In genomic region chr2:171253279-171253678, GRCh38 we compare ENCODE assay signal across 22 cellular contexts.
"Had no signal": no experiment of that assay in that cellular context is flagged by ENCODE, and none has a peak within 500 bp of the region (broad histone marks: within the 10 kb centered on the region; RNA-seq: fewer than 3 reads in every experiment).

No MANE protein-coding gene starts in this region.

- H3K27me3 ChIP-seq: brain microvascular endothelial cell had no signal

- H3K4me3 ChIP-seq: SK-N-MC had no signal

- H3K36me3 ChIP-seq: brain microvascular endothelial cell had no signal

- FAIRE-seq: TTC549 had no signal

- H3K27ac ChIP-seq: brain microvascular endothelial cell, SK-N-MC had no signal

- DNase-seq: activated CD4-positive, alpha-beta memory T cell treated with anti-CD3 and anti-CD28 coated beads, Interleukin-2, amount 10 ng/mL, durations not matched to agents 7 days and 5 days; activated CD4-positive, alpha-beta T cell treated with anti-CD3 and anti-CD28 coated beads, Interleukin-2, amount 10 ng/mL, durations not matched to agents 7 days and 5 days; activated CD4-positive, CD25-positive, alpha-beta regulatory T cell; activated gamma-delta T cell; activated naive CD4-positive, alpha-beta T cell treated with anti-CD3 and anti-CD28 coated beads for 36 hours; activated T-cell treated with anti-CD3 and anti-CD28 coated beads for 4 hours; activated T-cell treated with anti-CD3 and anti-CD28 coated beads, Interleukin-2, amount 50 U/mL, for 48 hours; brain microvascular endothelial cell; Karpas-422; MM.1S; NCI-H1105; NCI-H1436; NCI-H187; NCI-H2081; NCI-H524; NCI-H82; T-cell; T-helper 2 cell; T1000 had no signal

- ATAC-seq: activated T-helper 17 cell treated with anti-CD3 and anti-CD28 coated beads, Interleukin-2, amount 50 U/mL, for 72 hours; T-cell had no signal
